Comparison of ENCODE assay signal across 1 cellular context in the genomic region with DNA sequence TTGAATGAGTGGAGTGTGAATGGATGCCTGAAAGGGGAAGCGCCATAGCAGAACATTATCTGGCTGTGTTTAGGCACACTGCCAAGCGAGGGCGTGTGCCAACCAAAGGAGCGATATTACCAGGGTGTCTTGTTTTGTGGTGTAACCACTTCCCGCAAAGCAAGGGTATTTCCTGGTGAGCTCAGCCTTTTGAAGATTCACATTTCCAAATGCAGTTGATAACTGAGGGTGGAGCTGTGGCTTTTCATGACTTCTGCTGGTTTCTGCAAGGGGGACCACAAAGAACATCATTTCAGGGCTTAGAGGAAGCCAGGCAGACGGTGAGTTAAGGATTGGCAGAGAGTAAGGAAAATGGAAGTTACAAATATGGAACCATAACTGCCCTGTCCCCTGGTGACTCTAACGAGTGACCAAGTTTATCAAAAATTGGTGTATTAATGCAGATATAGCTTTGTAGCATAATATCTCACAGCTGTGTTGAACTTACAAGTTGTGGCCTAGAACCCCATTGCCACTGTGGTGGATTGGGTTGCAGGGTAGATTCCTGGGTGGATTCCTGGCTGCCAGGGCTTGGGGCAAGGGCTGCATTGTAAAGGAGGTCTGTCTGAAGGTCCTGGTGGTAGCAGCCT.
TF ChIP-seq lines count a peak whose summit lies in the region.

No MANE protein-coding gene starts in this region.

TF ChIP-seq in HCT116, 20 proteins besides CTCF, POLR2A, EP300 and RAD21 (continued from another document):
- TF ChIP-seq, protein P1, sequence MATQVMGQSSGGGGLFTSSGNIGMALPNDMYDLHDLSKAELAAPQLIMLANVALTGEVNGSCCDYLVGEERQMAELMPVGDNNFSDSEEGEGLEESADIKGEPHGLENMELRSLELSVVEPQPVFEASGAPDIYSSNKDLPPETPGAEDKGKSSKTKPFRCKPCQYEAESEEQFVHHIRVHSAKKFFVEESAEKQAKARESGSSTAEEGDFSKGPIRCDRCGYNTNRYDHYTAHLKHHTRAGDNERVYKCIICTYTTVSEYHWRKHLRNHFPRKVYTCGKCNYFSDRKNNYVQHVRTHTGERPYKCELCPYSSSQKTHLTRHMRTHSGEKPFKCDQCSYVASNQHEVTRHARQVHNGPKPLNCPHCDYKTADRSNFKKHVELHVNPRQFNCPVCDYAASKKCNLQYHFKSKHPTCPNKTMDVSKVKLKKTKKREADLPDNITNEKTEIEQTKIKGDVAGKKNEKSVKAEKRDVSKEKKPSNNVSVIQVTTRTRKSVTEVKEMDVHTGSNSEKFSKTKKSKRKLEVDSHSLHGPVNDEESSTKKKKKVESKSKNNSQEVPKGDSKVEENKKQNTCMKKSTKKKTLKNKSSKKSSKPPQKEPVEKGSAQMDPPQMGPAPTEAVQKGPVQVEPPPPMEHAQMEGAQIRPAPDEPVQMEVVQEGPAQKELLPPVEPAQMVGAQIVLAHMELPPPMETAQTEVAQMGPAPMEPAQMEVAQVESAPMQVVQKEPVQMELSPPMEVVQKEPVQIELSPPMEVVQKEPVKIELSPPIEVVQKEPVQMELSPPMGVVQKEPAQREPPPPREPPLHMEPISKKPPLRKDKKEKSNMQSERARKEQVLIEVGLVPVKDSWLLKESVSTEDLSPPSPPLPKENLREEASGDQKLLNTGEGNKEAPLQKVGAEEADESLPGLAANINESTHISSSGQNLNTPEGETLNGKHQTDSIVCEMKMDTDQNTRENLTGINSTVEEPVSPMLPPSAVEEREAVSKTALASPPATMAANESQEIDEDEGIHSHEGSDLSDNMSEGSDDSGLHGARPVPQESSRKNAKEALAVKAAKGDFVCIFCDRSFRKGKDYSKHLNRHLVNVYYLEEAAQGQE (IDR thresholded peaks at IDR 0.05; ENCODE audit: low read depth), result no peak
- TF ChIP-seq, protein P2, sequence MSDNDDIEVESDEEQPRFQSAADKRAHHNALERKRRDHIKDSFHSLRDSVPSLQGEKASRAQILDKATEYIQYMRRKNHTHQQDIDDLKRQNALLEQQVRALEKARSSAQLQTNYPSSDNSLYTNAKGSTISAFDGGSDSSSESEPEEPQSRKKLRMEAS (IDR thresholded peaks at IDR 0.05), result peak; percentile 81
